ENCODE assay signal across 8 cellular contexts in the genomic region with DNA sequence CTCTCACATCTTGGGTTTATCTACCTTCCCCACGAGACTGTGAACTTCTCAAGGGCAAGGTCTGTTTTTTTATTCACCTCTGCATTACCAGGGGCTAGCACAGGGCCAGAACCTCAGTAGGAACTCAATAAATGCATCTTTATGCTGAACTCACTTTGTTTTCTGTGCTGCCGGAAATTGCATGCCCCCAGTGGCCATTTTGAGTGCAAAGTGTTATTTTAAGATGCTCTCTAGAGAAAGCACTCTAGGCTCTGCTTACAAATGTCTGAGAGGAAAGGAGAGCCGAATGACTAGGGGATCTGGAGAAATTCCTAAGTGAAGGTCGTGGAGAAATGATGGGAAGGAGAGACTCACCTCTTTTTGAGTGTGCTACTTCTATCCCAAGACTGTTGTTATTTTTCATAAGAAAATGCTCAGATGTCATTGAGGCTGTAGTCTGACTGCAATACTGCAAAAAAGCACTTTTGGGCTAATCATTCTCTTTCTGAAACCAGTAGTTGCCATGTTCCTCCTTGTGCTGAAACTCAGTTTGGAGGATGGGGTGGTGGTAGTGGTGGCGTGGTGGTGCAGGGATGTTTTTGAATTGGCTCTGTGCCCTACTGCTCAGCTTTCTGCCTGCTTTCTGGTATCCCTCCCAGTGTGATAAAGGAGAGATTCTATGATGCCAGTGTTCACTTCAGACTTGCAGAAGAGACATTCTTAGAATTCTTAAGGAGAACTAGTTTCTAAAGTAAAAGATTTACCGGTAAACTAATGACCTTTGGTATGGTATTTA. TPM values are rescaled to one million over a fixed set of nuclear protein-coding genes. Genes with fewer than 3 reads are reported as not detected.
DNase-seq lines count a peak whose midpoint lies in the region; ATAC-seq, FAIRE-seq and TF ChIP-seq lines count a peak whose summit lies in the region.

No MANE protein-coding gene starts in this region.

- no peaks in the 10 kb centered on the region for H3K27me3 Mint-ChIP-seq in HFFc6 (ENCODE audit: insufficient read depth)

- peaks cover 24% of the 10 kb centered on the region for H3K4me1 Mint-ChIP-seq in HFFc6 (ENCODE audit: low read depth)

- 17 to 26% methylated on average over 5 to 6 of the region's 6 CpGs for WGBS in gastroesophageal sphincter (ENCODE audit: low coverage in 1 of 2), 2 donors
- WGBS in pancreas, 2 donors: 17 to 21% methylated on average over 6 of the region's 6 CpGs

- no peak for TF ChIP-seq EP300 in gastroesophageal sphincter (IDR thresholded peaks at IDR 0.05)

- H3K4me3 ChIP-seq in gastroesophageal sphincter (no peak overlapping the region), pancreas (no peak overlapping the region)

- no peak for TF ChIP-seq POLR2A in gastroesophageal sphincter (IDR thresholded peaks at IDR 0.05)

- H3K36me3 ChIP-seq in gastroesophageal sphincter (no peaks in the 10 kb centered on the region), pancreas (no peaks in the 10 kb centered on the region)

- DNase-seq in activated gamma-delta T cell treated with Interleukin-2 at 50 U/mL for 16 hours (peak; percentile 47), activated gamma-delta T cell (lab: John Stamatoyannopoulos, UW) (no peak), HFFc6 (no peak), NAMALWA (ENCODE audit: low spot score) (peak; percentile 76), activated T-cell treated with anti-CD3 and anti-CD28 coated beads for 4 hours (peak; percentile 13), pancreas (no peak)
- DNase-seq in stimulated activated CD8-positive, alpha-beta memory T cell treated with anti-CD3 and anti-CD28 coated beads, Interleukin-12 subunit alpha, Interleukin-12 subunit beta, amount 100 ng/mL, for 4 hours (ENCODE audit: low read depth): peak; percentile 7

- H3K27ac ChIP-seq in gastroesophageal sphincter: peak overlapping the region in 3 of 4 donors; percentile 63 to 65 (median 65)
- no peak overlapping the region for H3K27ac ChIP-seq in pancreas

- TF ChIP-seq CTCF in HFFc6 (IDR thresholded peaks at IDR 0.05) (peak; percentile 68), gastroesophageal sphincter (IDR thresholded peaks at IDR 0.05) (peak in 3 of 4 experiments; percentile 32 to 37 (median 36)), pancreas (IDR thresholded peaks at IDR 0.05) (no peak)

- H3K4me3 Mint-ChIP-seq in HFFc6: peak overlapping the region; percentile 77

- H3K27me3 ChIP-seq in gastroesophageal sphincter (no peaks in the 10 kb centered on the region), pancreas (no peaks in the 10 kb centered on the region)

- H3K27ac Mint-ChIP-seq in HFFc6: peak overlapping the region; percentile 78

- H3K4me1 ChIP-seq in gastroesophageal sphincter (peaks cover 0 to 63% (median 0%) of the 10 kb centered on the region in 3 donors), pancreas (no peaks in the 10 kb centered on the region)

- ATAC-seq in gastroesophageal sphincter (peak; percentile 34), pancreas (no peak)

- H3K36me3 Mint-ChIP-seq in HFFc6 (ENCODE audit: low read depth): no peaks in the 10 kb centered on the region

- intact Hi-C loops in pancreas (cut with DNase I): no loop called here

- H3K9me3 Mint-ChIP-seq in HFFc6: no peaks in the 10 kb centered on the region

- H3K9me3 ChIP-seq in gastroesophageal sphincter: no peaks in the 10 kb centered on the region
- H3K9me3 ChIP-seq in pancreas: no peaks in the 10 kb centered on the region

- no peak for FAIRE-seq in pancreas (lab: Jason Lieb, UNC)

RNA-seq across cellular contexts. Expression of a gene that starts 41.3 kb away (rescaled TPM):
- total RNA-seq in HFFc6 (2021; fragmentation: NEBNext Ultra II Directional; extraction: Animal tissue kit (Norgen Biotek cat#: 25700)): 10 to 100 TPM; 16.2 to 18.2 (median 17.7) TPM
- total RNA-seq in gastroesophageal sphincter (100 to 1,000 TPM in 1 of 4 donors, 10 to 100 TPM in 3; 61.9 to 139 (median 80.1) TPM), pancreas (1 to 10 TPM in 3 of 6 donors, under 1 TPM in 3; 0.65 to 8.1 (median 2.0) TPM)
- 1 to 10 TPM; 2.0 to 2.8 TPM for polyA plus RNA-seq in pancreas

Comparison
In these comparisons a context has a peak if more than half of its experiments do, and no peak if none do; other contexts are left out.
1. DNase-seq: peak in activated gamma-delta T cell treated with Interleukin-2 at 50 U/mL for 16 hours (single experiment), NAMALWA (single experiment), activated T-cell treated with anti-CD3 and anti-CD28 coated beads for 4 hours (single experiment) and stimulated activated CD8-positive, alpha-beta memory T cell treated with anti-CD3 and anti-CD28 coated beads, Interleukin-12 subunit alpha, Interleukin-12 subunit beta, amount 100 ng/mL, for 4 hours (single experiment); none in activated gamma-delta T cell (single experiment), HFFc6 (single experiment) and pancreas (0 of 6).
2. CTCF ChIP-seq: peak in HFFc6 (single experiment) and gastroesophageal sphincter (3 of 4); none in pancreas (0 of 4).
3. H3K27ac ChIP-seq: peak in gastroesophageal sphincter (3 of 4); none in pancreas (0 of 4).